Comparison of ENCODE assay signal across 8 cellular contexts in the genomic region with DNA sequence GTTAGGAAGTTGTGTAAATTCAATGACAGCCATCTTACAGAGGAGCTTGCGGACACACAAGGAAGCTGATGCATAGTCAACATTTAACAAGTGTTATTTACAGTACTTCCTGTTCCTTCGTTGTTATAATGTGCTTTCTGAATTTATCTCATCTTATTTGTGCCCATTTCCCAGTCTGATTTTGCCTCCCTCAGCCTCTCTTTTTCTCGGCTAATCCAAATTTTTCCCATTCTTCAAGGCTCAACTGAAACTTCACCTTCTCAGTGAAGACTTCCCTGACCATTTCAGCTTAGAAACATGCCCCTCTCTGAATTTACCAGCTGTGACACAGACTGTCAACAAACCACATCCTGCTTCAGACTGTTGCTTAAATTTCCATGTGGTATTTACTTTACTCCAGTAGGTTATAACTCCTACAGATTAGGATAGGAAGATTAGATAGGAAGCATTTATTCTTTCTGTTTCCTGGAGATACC.
DNase-seq lines count a peak whose midpoint lies in the region; ATAC-seq lines count a peak whose summit lies in the region.

No MANE protein-coding gene starts in this region.

- peaks cover 16% of the 10 kb centered on the region for H3K4me1 ChIP-seq in BLaER1

- H3K36me3 ChIP-seq in BLaER1: no peaks in the 10 kb centered on the region

- ATAC-seq in GM19397 (IDR thresholded peaks at IDR 0.05; ENCODE audit: unreplicated experiment) (peak; percentile 62), HG03565 (IDR thresholded peaks at IDR 0.05; ENCODE audit: unreplicated experiment) (peak; percentile 53)
- ATAC-seq in stimulated activated naive CD8-positive, alpha-beta T cell treated with anti-CD3 and anti-CD28 coated beads, Interleukin-15, Interleukin-2, amounts not matched to agents 100 U/mL and 50 U/mL, for 24 hours: peak; percentile 71

- H3K4me3 ChIP-seq in BLaER1: no peak overlapping the region

- peak overlapping the region; percentile 11; the same call in 1 of the 2 replicates for H3K9ac ChIP-seq in BLaER1

- no peaks in the 10 kb centered on the region for H4K20me1 ChIP-seq in BLaER1

- DNase-seq in SIG-M5 treated with dmso at 0.1 percent for 504 hours (lab: John Stamatoyannopoulos, UW; ENCODE audit: unreplicated experiment) (peak; percentile 83), fibroblast of gingiva (ENCODE audit: low read depth) (peak; percentile 69), NCI-H1092 (lab: John Stamatoyannopoulos, UW) (no peak), DMS 273 treated with DMSO at 0.1 percent for 48 hours (lab: John Stamatoyannopoulos, UW) (no peak)
- DNase-seq in stimulated activated naive CD8-positive, alpha-beta T cell treated with anti-CD3 and anti-CD28 coated beads, Interleukin-15, Interleukin-2, amounts not matched to agents 100 U/mL and 50 U/mL, for 24 hours: no peak

- H3K4me2 ChIP-seq in BLaER1: peak overlapping the region; percentile 65

- no peak overlapping the region for H3K27ac ChIP-seq in BLaER1

- H3K9me3 ChIP-seq in BLaER1: no peaks in the 10 kb centered on the region

- no peaks in the 10 kb centered on the region for H3K27me3 ChIP-seq in BLaER1

Comparison
In these comparisons a context has a peak if more than half of its experiments do, and no peak if none do; other contexts are left out.
1. DNase-seq: peak in SIG-M5 treated with dmso at 0.1 percent for 504 hours (single experiment) and fibroblast of gingiva (single experiment); none in stimulated activated naive CD8-positive, alpha-beta T cell treated with anti-CD3 and anti-CD28 coated beads, Interleukin-15, Interleukin-2, amounts not matched to agents 100 U/mL and 50 U/mL, for 24 hours (single experiment), NCI-H1092 (single experiment) and DMS 273 treated with DMSO at 0.1 percent for 48 hours (single experiment).
2. Peak in every context shown above with its lines, with median percentiles within 50 percentile points of each other: ATAC-seq.